In genomic region chr18:80245781-80246655, GRCh38 we compare ENCODE assay signal across 8 cellular contexts. TPM values are rescaled to one million over a fixed set of nuclear protein-coding genes. Genes with fewer than 3 reads are reported as not detected.
A peak's percentile ranks its signal among the peaks of the same experiment; 100 is the strongest.
DNase-seq lines count a peak whose midpoint lies in the region; TF ChIP-seq lines count a peak whose summit lies in the region.

No MANE protein-coding gene starts in this region.

- H3K9me3 Mint-ChIP-seq in type B pancreatic cell = no peaks in the 10 kb centered on the region

- H3K27me3 ChIP-seq in cardiac muscle cell (peaks cover 3% of the 10 kb centered on the region), adipocyte (replicated peaks; ENCODE audit: control insufficient read depth, insufficient read depth, low read length) (peaks cover 16% of the 10 kb centered on the region)

- TF ChIP-seq CTCF in cardiac muscle cell (IDR thresholded peaks at IDR 0.05; ENCODE audit: low read depth, low read length) (no peak), type B pancreatic cell (conservative IDR thresholded peaks at IDR 0.05) (no peak)

- H3K4me1 Mint-ChIP-seq in type B pancreatic cell (ENCODE audit: unreplicated experiment) = peaks cover 7% of the 10 kb centered on the region

- peak overlapping the region; percentile 59 for H3K27ac Mint-ChIP-seq in type B pancreatic cell

- no peak overlapping the region for H3K9ac ChIP-seq in adipocyte (ENCODE audit: low read length)

- H3K36me3 Mint-ChIP-seq in type B pancreatic cell = no peaks in the 10 kb centered on the region

- intact Hi-C loops in cardiac septum (cut with DNase I) = no loop called here

- peak overlapping the region; percentile 88 for H3K4me3 Mint-ChIP-seq in type B pancreatic cell

- no peak overlapping the region for H3K27ac ChIP-seq in cardiac muscle cell

- H3K4me3 ChIP-seq in cardiac muscle cell = peak overlapping the region; percentile 92
- H3K4me3 ChIP-seq in adipocyte (ENCODE audit: low read length) = peak overlapping the region; percentile 33

- no peaks in the 10 kb centered on the region for H3K36me3 ChIP-seq in cardiac muscle cell
- H3K36me3 ChIP-seq in adipocyte (ENCODE audit: control insufficient read depth, insufficient read depth, low read length, severe bottlenecking) = no peaks in the 10 kb centered on the region

- peak in 1 of 2 donors; percentile 42 for DNase-seq in cardiac muscle cell (ENCODE audit: low read depth in 1 of 2, low spot score in 1 of 2)
- no peak for DNase-seq in cardiac septum (ENCODE audit: low spot score)
- DNase-seq in adipocyte (ENCODE audit: low read depth) = peak; percentile 61
- peak; percentile 90 for DNase-seq in left kidney (ENCODE audit: low read depth, low spot score)
- DNase-seq in type B pancreatic cell (ENCODE audit: extremely low spot score, unreplicated experiment) = peak; percentile 82
- DNase-seq in KG1 (lab: John Stamatoyannopoulos, UW) = no peak
- no peak for DNase-seq in SKM-1 (lab: John Stamatoyannopoulos, UW; ENCODE audit: unreplicated experiment)
- DNase-seq in HuH-7.5 (ENCODE audit: low spot score) = no peak

- H3K9me3 ChIP-seq in cardiac muscle cell (ENCODE audit: low read depth) = no peaks in the 10 kb centered on the region
- H3K9me3 ChIP-seq in adipocyte (ENCODE audit: control insufficient read depth, low read length) = no peaks in the 10 kb centered on the region

- H3K4me1 ChIP-seq in cardiac muscle cell (ENCODE audit: low read depth) (no peaks in the 10 kb centered on the region), adipocyte (ENCODE audit: control insufficient read depth, insufficient read depth, low read length) (no peaks in the 10 kb centered on the region)

- H3K27me3 Mint-ChIP-seq in type B pancreatic cell = no peaks in the 10 kb centered on the region

RNA-seq across cellular contexts. Expression of gene PARD6G, which starts 1.3 kb away (rescaled TPM):
- 8.7 and 10.3 TPM in 2 replicates for total RNA-seq in cardiac muscle cell
- 4.9 and 8.0 TPM in 2 replicates for polyA plus RNA-seq in cardiac muscle cell
- total RNA-seq in cardiac septum = 1.3 TPM
- total RNA-seq in type B pancreatic cell (ENCODE audit: low replicate concordance) = 10.2 and 21.8 TPM in 2 replicates

Comparison
In these comparisons a context has a peak if more than half of its experiments do, and no peak if none do; other contexts are left out.
1. DNase-seq: peak in adipocyte (single experiment), left kidney (single experiment) and type B pancreatic cell (single experiment); none in cardiac septum (single experiment), KG1 (single experiment), SKM-1 (single experiment) and HuH-7.5 (single experiment).